Comparison of ENCODE assay signal across 21 cellular contexts in the genomic region with DNA sequence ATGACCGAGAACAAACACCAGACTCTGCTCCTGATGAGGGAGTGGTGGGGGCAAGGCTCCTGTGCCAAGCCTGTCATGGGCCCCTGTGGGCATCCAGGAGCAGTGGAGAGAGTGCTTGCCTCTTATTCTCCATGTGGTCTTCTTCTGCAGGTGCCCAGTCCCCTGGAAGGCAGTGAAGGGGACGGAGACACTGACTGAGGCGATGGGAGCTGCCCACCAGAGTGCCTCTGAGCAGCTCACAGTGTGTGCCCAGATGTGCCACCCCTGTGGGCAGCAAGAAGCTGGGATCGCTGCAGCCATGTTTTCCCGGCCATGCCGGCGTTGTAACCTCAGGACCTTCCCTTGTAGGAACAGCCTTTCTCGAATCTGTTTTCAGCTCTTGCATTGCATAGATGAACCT.
"Had no signal": no experiment of that assay in that cellular context is flagged by ENCODE, and none has a peak within 500 bp of the region (broad histone marks: within the 10 kb centered on the region; RNA-seq: fewer than 3 reads in every experiment).

No MANE protein-coding gene starts in this region.

- H3K4me2 ChIP-seq: neural progenitor cell had no signal

- H3K9me3 ChIP-seq: esophagus squamous epithelium, gastrocnemius medialis, ovary, psoas muscle, right atrium auricular region, testis, upper lobe of left lung had no signal

- H3K36me3 ChIP-seq: neural progenitor cell, ovary had no signal

- H3K9ac ChIP-seq: neural progenitor cell had no signal

- ATAC-seq: activated CD4-positive, alpha-beta T cell treated with anti-CD3 and anti-CD28 coated beads for 36 hours; gastrocnemius medialis; left lobe of liver; naive thymus-derived CD4-positive, alpha-beta T cell; psoas muscle; stimulated activated memory B cell treated with anti-CD40 and anti-IgM and Interleukin-4, amounts not matched to agents 10 μg/mL and 1 μg/mL and 100 μg/mL, for 72 hours had no signal

- H3K27me3 ChIP-seq: dorsolateral prefrontal cortex, esophagus squamous epithelium, gastrocnemius medialis, neural progenitor cell, ovary, right atrium auricular region, testis, upper lobe of left lung had no signal

- H3K27ac ChIP-seq: dorsolateral prefrontal cortex, esophagus squamous epithelium, gastrocnemius medialis, neural progenitor cell, ovary, psoas muscle, right atrium auricular region, testis, upper lobe of left lung had no signal

- H3K4me3 ChIP-seq: dorsolateral prefrontal cortex, esophagus squamous epithelium, gastrocnemius medialis, lung, neural progenitor cell, ovary, psoas muscle, right atrium auricular region, testis, upper lobe of left lung had no signal

- H2AFZ ChIP-seq: neural progenitor cell had no signal

- DNase-seq: activated B cell treated with CpG ODN at 0.5 μM for 24 hours; activated CD4-positive, alpha-beta T cell treated with anti-CD3 and anti-CD28 coated beads for 36 hours; activated CD4-positive, alpha-beta T cell treated with anti-CD3 and anti-CD28 coated beads, Interleukin-2, amount 50 U/mL, for 4 hours; activated naive CD4-positive, alpha-beta T cell treated with anti-CD3 and anti-CD28 coated beads for 36 hours; activated T-cell treated with anti-CD3 and anti-CD28 coated beads for 4 hours; caudate nucleus; esophagus squamous epithelium; gastrocnemius medialis; naive thymus-derived CD4-positive, alpha-beta T cell; psoas muscle; stimulated activated CD4-positive, alpha-beta T cell treated with anti-CD3 and anti-CD28 coated beads, Interleukin-1b, Interleukin-23, amount 100 ng/mL, for 48 hours; T-helper 9 cell; upper lobe of left lung had no signal

- H3K4me1 ChIP-seq: gastrocnemius medialis, neural progenitor cell, psoas muscle, testis had no signal
